ENCODE assay signal across 1 cellular context in genomic region chr5:37370550-37370863, GRCh38.
TF ChIP-seq lines count a peak whose summit lies in the region.

No MANE protein-coding gene starts in this region.

TF ChIP-seq in SK-N-SH treated with all-trans-retinoic acid at 6 μM for 48 hours, 23 proteins besides CTCF, POLR2A, EP300 and RAD21 (continued from another document):
- no peak for TF ChIP-seq POU6F1 (CRISPR knock-in tag; IDR thresholded peaks at IDR 0.05; ENCODE audit: borderline replicate concordance, low read depth)
- TF ChIP-seq BACH2 (CRISPR knock-in tag; IDR thresholded peaks at IDR 0.05; ENCODE audit: borderline replicate concordance), result no peak
- TF ChIP-seq ZNF70 (CRISPR knock-in tag; IDR thresholded peaks at IDR 0.05), result no peak
- TF ChIP-seq RARB (CRISPR knock-in tag; IDR thresholded peaks at IDR 0.05), result no peak
- no peak for TF ChIP-seq SNAI2 (CRISPR knock-in tag; IDR thresholded peaks at IDR 0.05)
- no peak for TF ChIP-seq ARNTL (CRISPR knock-in tag; IDR thresholded peaks at IDR 0.05; ENCODE audit: borderline replicate concordance, low read depth)
- TF ChIP-seq ZNF8 (CRISPR knock-in tag; IDR thresholded peaks at IDR 0.05), result no peak
